Comparison of ENCODE assay signal across 11 cellular contexts in the genomic region with DNA sequence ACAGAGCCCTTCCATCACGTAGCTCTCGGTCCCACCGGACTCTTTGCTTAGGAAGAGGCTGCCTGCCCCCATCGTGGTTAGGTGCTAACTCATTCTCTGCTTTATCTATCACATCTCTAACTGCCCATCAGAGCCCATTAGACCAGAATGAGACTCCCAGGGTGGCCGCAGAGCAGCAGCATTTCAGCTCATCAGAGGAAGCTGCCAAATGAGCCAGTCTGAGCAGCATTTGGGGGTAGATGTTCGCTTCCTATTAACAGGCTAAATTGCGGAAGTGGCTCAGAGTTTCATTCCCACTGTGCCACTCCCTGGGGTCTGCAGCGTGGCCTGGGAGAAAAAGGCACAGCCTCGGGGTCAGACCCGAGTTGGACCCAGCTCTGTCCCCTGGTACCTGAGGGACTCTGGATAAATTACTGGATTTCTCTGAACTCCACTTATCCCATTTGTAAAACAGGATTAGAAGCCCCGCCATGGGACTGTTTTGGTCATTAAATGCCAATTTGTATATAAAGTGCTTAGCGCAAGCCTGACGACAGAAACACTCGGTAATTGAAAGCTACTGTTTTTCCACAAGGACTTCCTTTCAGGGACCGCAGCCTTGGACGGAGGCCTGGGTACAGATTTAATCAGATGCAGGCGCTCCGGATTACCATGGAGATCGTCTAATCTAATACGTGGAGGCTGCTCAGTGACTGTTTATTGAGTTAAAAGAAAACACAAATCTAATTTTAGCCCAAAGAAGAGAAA.
DNase-seq lines count a peak whose midpoint lies in the region; ATAC-seq, FAIRE-seq and TF ChIP-seq lines count a peak whose summit lies in the region.
"Had no signal": no experiment of that assay in that cellular context is flagged by ENCODE, and none has a peak within 500 bp of the region (broad histone marks: within the 10 kb centered on the region; RNA-seq: fewer than 3 reads in every experiment).

No MANE protein-coding gene starts in this region.

- H3K27me3 ChIP-seq in GM12878 (replicated peaks in 1 of 2; ENCODE audit: control insufficient read depth in 2 of 2, insufficient read depth in 2 of 2, low read length in 1 of 2): no peaks in the 10 kb centered on the region

- no peak overlapping the region for H2AFZ ChIP-seq in GM12878 (ENCODE audit: control insufficient read depth, low read depth, low read length)

- TF ChIP-seq CTCF in AG09309 (IDR thresholded peaks at IDR 0.05; ENCODE audit: control insufficient read depth, insufficient read depth, low read depth, low read length, missing control alignments): no peak
- no peak for TF ChIP-seq CTCF in HFF-Myc (IDR thresholded peaks at IDR 0.05; ENCODE audit: low read depth, low read length, missing control alignments)
- TF ChIP-seq CTCF in GM12878 (IDR thresholded peaks at IDR 0.05 in 2 of 3, conservative IDR thresholded peaks at IDR 0.05 in 1 of 3; ENCODE audit: control insufficient read depth in 2 of 3, extremely low read depth in 1 of 3, insufficient read depth in 1 of 3, low read depth in 3 of 3, low read length in 3 of 3): no peak

- in situ Hi-C loops in GM12878 (cut with MboI): no loop called here

- no peak overlapping the region for H3K27ac ChIP-seq in GM12878 (ENCODE audit: control insufficient read depth, insufficient read depth)

- DNase-seq in AG09309 (ENCODE audit: low read depth) (peak; percentile 46), HFF-Myc (ENCODE audit: extremely low read depth, low read depth) (peak; percentile 59), GM12878 (ENCODE audit: low read depth, low spot score) (no peak), medulla oblongata (ENCODE audit: extremely low spot score) (peak; percentile 86), NCI-H345 (lab: John Stamatoyannopoulos, UW) (no peak), GDM1 (lab: John Stamatoyannopoulos, UW) (no peak), DMS 273 treated with DMSO at 0.1 percent for 48 hours (lab: John Stamatoyannopoulos, UW) (no peak)
- DNase-seq: GF-D8 had no signal

- FAIRE-seq in GM12878 (lab: Jason Lieb, UNC): no peak
- FAIRE-seq: colon had no signal

- SMC1A ChIA-PET in GM12878 (lab: Charles Lee; ENCODE audit: uncharacterized antibody, unreplicated experiment): interaction anchor here (1.4 kb wide), 1 partner anchor 12 kb away, joined by 4 read pairs; no protein-coding TSS in a partner anchor

- H3K9me3 ChIP-seq in GM12878 (replicated peaks; ENCODE audit: control insufficient read depth, insufficient read depth, low read length): no peaks in the 10 kb centered on the region

- H3K9ac ChIP-seq in GM12878 (ENCODE audit: control insufficient read depth, insufficient read depth, low read length): no peak overlapping the region

- H3K4me2 ChIP-seq in GM12878 (ENCODE audit: control insufficient read depth, insufficient read depth): no peak overlapping the region

- no peaks in the 10 kb centered on the region for H3K79me2 ChIP-seq in GM12878 (ENCODE audit: control insufficient read depth, insufficient read depth, low read length)

- WGBS in GM12878 (ENCODE audit: insufficient coverage, insufficient replicate concordance, low lambda C conversion rate, missing lambda C conversion rate): 17% methylated on average over 20 of the region's 20 CpGs

- TF ChIP-seq EP300 in GM12878 (IDR thresholded peaks at IDR 0.05; ENCODE audit: borderline replicate concordance in 1 of 2, control insufficient read depth in 1 of 2, low read depth in 2 of 2, low read length in 2 of 2): no peak

- TF ChIP-seq POLR2A in GM12878 (IDR thresholded peaks at IDR 0.05; ENCODE audit: low read depth, low read length): no peak

- BruUV-seq in GM12878 (replicated peaks; lab: Mats Ljungman, UMichigan): no TSS peak

- no peaks in the 10 kb centered on the region for H3K4me1 ChIP-seq in GM12878 (ENCODE audit: control insufficient read depth, insufficient read depth, low read length)

- POLR2A ChIA-PET in GM12878 (lab: Charles Lee): interaction anchor here (0.5 kb wide), 1 partner anchor 473 kb away, joined by 4 read pairs; no protein-coding TSS in a partner anchor

- no peak for TF ChIP-seq RAD21 in GM12878 (IDR thresholded peaks at IDR 0.05; ENCODE audit: insufficient read depth, low read depth, low read length)

- ATAC-seq in GM12878 (peak; percentile 34), GM21825 (IDR thresholded peaks at IDR 0.05; ENCODE audit: unreplicated experiment) (no peak)
- ATAC-seq: Panc1 had no signal

- no peaks in the 10 kb centered on the region; the same call in 1 of the 2 replicates for H4K20me1 ChIP-seq in GM12878 (ENCODE audit: control insufficient read depth, insufficient read depth)

- H3K36me3 ChIP-seq in GM12878 (ENCODE audit: control insufficient read depth in 2 of 2, insufficient read depth in 2 of 2, low read length in 1 of 2): no peaks in the 10 kb centered on the region

- H3K4me3 ChIP-seq in AG09309 (ENCODE audit: control insufficient read depth, low read depth, low read length) (no peak overlapping the region), HFF-Myc (replicated peaks; ENCODE audit: low read depth, low read length) (no peak overlapping the region), GM12878 (no peak overlapping the region)

- CTCF ChIA-PET in GM12878 (lab: Yijun Ruan, JAX): no interaction called here

- intact Hi-C loops in GM12878 (cut with micrococcal nuclease; ENCODE audit: unreplicated experiment): no loop called here

- RAD21 ChIA-PET in GM12878 (lab: Charles Lee; ENCODE audit: unreplicated experiment): no interaction called here

TF ChIP-seq in GM12878, 131 proteins besides CTCF, POLR2A, EP300 and RAD21:
- TF ChIP-seq DPF2 (IDR thresholded peaks at IDR 0.05): no peak
- TF ChIP-seq SKIL (IDR thresholded peaks at IDR 0.05; ENCODE audit: low read depth, poor library complexity, severe bottlenecking): no peak
- no peak for TF ChIP-seq NR2C2 (IDR thresholded peaks at IDR 0.05; ENCODE audit: borderline replicate concordance, control insufficient read depth, insufficient read length, low read depth)
- peak; percentile 28; the same call in 1 of the 2 replicates for TF ChIP-seq SPI1 (IDR thresholded peaks at IDR 0.05; ENCODE audit: borderline replicate concordance, insufficient read depth, low read depth, low read length)
- no peak for TF ChIP-seq RAD51 (IDR thresholded peaks at IDR 0.05)
- TF ChIP-seq, protein P1, sequence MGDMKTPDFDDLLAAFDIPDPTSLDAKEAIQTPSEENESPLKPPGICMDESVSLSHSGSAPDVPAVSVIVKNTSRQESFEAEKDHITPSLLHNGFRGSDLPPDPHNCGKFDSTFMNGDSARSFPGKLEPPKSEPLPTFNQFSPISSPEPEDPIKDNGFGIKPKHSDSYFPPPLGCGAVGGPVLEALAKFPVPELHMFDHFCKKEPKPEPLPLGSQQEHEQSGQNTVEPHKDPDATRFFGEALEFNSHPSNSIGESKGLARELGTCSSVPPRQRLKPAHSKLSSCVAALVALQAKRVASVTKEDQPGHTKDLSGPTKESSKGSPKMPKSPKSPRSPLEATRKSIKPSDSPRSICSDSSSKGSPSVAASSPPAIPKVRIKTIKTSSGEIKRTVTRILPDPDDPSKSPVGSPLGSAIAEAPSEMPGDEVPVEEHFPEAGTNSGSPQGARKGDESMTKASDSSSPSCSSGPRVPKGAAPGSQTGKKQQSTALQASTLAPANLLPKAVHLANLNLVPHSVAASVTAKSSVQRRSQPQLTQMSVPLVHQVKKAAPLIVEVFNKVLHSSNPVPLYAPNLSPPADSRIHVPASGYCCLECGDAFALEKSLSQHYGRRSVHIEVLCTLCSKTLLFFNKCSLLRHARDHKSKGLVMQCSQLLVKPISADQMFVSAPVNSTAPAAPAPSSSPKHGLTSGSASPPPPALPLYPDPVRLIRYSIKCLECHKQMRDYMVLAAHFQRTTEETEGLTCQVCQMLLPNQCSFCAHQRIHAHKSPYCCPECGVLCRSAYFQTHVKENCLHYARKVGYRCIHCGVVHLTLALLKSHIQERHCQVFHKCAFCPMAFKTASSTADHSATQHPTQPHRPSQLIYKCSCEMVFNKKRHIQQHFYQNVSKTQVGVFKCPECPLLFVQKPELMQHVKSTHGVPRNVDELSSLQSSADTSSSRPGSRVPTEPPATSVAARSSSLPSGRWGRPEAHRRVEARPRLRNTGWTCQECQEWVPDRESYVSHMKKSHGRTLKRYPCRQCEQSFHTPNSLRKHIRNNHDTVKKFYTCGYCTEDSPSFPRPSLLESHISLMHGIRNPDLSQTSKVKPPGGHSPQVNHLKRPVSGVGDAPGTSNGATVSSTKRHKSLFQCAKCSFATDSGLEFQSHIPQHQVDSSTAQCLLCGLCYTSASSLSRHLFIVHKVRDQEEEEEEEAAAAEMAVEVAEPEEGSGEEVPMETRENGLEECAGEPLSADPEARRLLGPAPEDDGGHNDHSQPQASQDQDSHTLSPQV (IDR thresholded peaks at IDR 0.05): no peak
TF ChIP-seq in GM12878: peak in this region for 1.

Comparison
In these comparisons a context has a peak if more than half of its experiments do, and no peak if none do; other contexts are left out.
1. DNase-seq: peak in AG09309 (single experiment), HFF-Myc (single experiment) and medulla oblongata (single experiment); none in GM12878 (single experiment), NCI-H345 (single experiment), GDM1 (single experiment) and DMS 273 treated with DMSO at 0.1 percent for 48 hours (single experiment).